Comparison of ENCODE assay signal across 12 cellular contexts in the genomic region with DNA sequence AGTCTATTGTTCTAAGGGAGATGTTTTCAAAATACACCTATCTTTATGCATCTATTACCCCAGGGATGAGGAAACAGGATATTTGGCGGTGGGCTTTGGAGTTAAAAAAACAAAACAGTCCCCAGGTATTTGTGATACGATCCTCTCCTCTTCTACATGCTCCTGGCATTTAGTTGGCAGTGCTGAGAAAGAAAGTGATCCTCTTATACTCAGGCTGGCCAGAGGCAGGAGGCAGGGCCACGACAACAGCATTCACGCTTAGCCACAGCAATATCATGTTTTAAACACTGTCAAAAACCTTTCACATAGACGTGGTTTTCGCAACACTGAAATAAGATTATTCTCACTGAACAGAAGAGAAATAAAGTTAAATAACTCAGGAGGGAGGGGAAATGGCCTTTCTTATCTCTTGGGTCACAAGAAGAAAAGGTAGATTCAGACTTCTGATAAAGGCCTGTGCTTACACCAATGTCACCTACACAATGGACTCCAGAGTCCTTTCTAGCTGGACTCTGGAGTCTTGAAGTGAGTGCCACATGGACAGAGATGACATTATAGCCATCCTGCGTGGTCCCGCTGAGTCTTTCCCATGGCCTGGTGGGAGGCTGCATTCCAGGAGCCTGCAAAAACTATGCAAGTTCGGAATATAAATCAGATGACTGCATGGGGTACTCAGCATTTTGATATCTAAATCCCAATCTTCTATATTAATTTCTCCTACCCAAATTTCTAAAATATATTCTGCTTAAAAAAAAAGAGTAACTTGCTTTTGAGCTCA.
DNase-seq lines count a peak whose midpoint lies in the region; ATAC-seq and TF ChIP-seq lines count a peak whose summit lies in the region.
"Had no signal": no experiment of that assay in that cellular context is flagged by ENCODE, and none has a peak within 500 bp of the region (broad histone marks: within the 10 kb centered on the region; RNA-seq: fewer than 3 reads in every experiment).

No MANE protein-coding gene starts in this region.

- no peaks in the 10 kb centered on the region for H3K27me3 Mint-ChIP-seq in CD8-positive, alpha-beta memory T cell
- H3K27me3 Mint-ChIP-seq in naive thymus-derived CD8-positive, alpha-beta T cell, result no peaks in the 10 kb centered on the region

- H3K27me3 ChIP-seq in CD8-positive, alpha-beta memory T cell (ENCODE audit: insufficient read depth, low read length, poor library complexity, severe bottlenecking), result no peaks in the 10 kb centered on the region
- H3K27me3 ChIP-seq in ovary, result no peaks in the 10 kb centered on the region
- H3K27me3 ChIP-seq: adrenal gland had no signal

- no peak for TF ChIP-seq CTCF in ovary (IDR thresholded peaks at IDR 0.05)

- no peak for ATAC-seq in naive thymus-derived CD8-positive, alpha-beta T cell
- no peak for ATAC-seq in GM18861 (IDR thresholded peaks at IDR 0.05; ENCODE audit: unreplicated experiment)
- ATAC-seq: sciatic nerve had no signal

- no peak for DNase-seq in CD8-positive, alpha-beta memory T cell
- DNase-seq in HEK293T (ENCODE audit: extremely low spot score) (no peak), astrocyte of the hippocampus (ENCODE audit: low read depth, low spot score) (peak; percentile 76), T-helper 9 cell (no peak), ovary (no peak)
- DNase-seq in naive thymus-derived CD8-positive, alpha-beta T cell, result no peak
- DNase-seq: adrenal gland, DMS53, MV-4-11 had no signal

- no peaks in the 10 kb centered on the region for H3K9me3 Mint-ChIP-seq in CD8-positive, alpha-beta memory T cell
- peaks cover 0 to under 1% (median 0%) of the 10 kb centered on the region in 9 donors for H3K9me3 Mint-ChIP-seq in naive thymus-derived CD8-positive, alpha-beta T cell

- H3K36me3 ChIP-seq in CD8-positive, alpha-beta memory T cell (ENCODE audit: insufficient read depth, low read length), result no peaks in the 10 kb centered on the region
- no peaks in the 10 kb centered on the region for H3K36me3 ChIP-seq in ovary
- H3K36me3 ChIP-seq: adrenal gland had no signal

- peaks cover 94 to 98% (median 98%) of the 10 kb centered on the region in 3 donors for H3K4me1 Mint-ChIP-seq in CD8-positive, alpha-beta memory T cell
- H3K4me1 Mint-ChIP-seq in naive thymus-derived CD8-positive, alpha-beta T cell, result peaks cover 46 to 96% (median 92%) of the 10 kb centered on the region in 4 donors

- no peaks in the 10 kb centered on the region for H3K9me3 ChIP-seq in CD8-positive, alpha-beta memory T cell (ENCODE audit: low read length)
- H3K9me3 ChIP-seq in ovary, result no peaks in the 10 kb centered on the region
- H3K9me3 ChIP-seq: adrenal gland had no signal

- no peak for TF ChIP-seq EP300 in ovary (IDR thresholded peaks at IDR 0.05)

- POLR2A ChIA-PET in CD8-positive, alpha-beta memory T cell (lab: Charles Lee), result interaction anchor here (0.9 to 1.4 kb wide), 6 partner anchors 10 to 396 kb away, joined by 3 to 7 read pairs (median 5); no protein-coding TSS in a partner anchor
- POLR2A ChIA-PET in HEK293T (lab: Yijun Ruan, JAX), result no interaction called here
- POLR2A ChIA-PET in naive thymus-derived CD8-positive, alpha-beta T cell (lab: Charles Lee), result interaction anchor here (1.1 to 5.7 kb wide), 3 partner anchors 9 to 30 kb away, joined by 3 to 38 read pairs (median 13); no protein-coding TSS in a partner anchor

- H3K4me1 ChIP-seq in CD8-positive, alpha-beta memory T cell (ENCODE audit: insufficient read depth, low read length), result peaks cover 99% of the 10 kb centered on the region
- peaks cover 4% of the 10 kb centered on the region for H3K4me1 ChIP-seq in ovary (ENCODE audit: insufficient read depth)

- TF ChIP-seq POLR2A in ovary (IDR thresholded peaks at IDR 0.05), result no peak

- intact Hi-C loops in ovary (cut with DNase I), result no loop called here

- WGBS in ovary, 3 donors, result 77 to 84% (median 78%) methylated on average over 9 of the region's 9 CpGs

- H3K4me3 Mint-ChIP-seq in CD8-positive, alpha-beta memory T cell, result peak overlapping the region; percentile 33 to 86 (median 69)
- H3K4me3 Mint-ChIP-seq in naive thymus-derived CD8-positive, alpha-beta T cell, result peak overlapping the region in 9 of 10 donors; percentile 36 to 60 (median 43)

- H3K27ac ChIP-seq in CD8-positive, alpha-beta memory T cell (ENCODE audit: low read depth, low read length), result peak overlapping the region; percentile 19
- no peak overlapping the region for H3K27ac ChIP-seq in ovary
- H3K27ac ChIP-seq: VCaP had no signal

- peaks cover 0 to 13% (median 3%) of the 10 kb centered on the region in 3 donors for H3K36me3 Mint-ChIP-seq in CD8-positive, alpha-beta memory T cell
- peaks cover 0 to 2% (median 0%) of the 10 kb centered on the region in 3 donors for H3K36me3 Mint-ChIP-seq in naive thymus-derived CD8-positive, alpha-beta T cell

- peak overlapping the region; percentile 10 for H3K4me3 ChIP-seq in CD8-positive, alpha-beta memory T cell (ENCODE audit: low read length)
- H3K4me3 ChIP-seq in ovary, result no peak overlapping the region
- H3K4me3 ChIP-seq: adrenal gland had no signal

- CTCF ChIA-PET in CD8-positive, alpha-beta memory T cell (lab: Charles Lee), result interaction anchor here (0.9 to 2.2 kb wide), 5 partner anchors 9 to 69 kb away, joined by 3 to 11 read pairs (median 4); no protein-coding TSS in a partner anchor
- CTCF ChIA-PET in HEK293T (lab: Yijun Ruan, JAX), result interaction anchor here (1.1 to 1.8 kb wide), 2 partner anchors 8 to 9 kb away, joined by 3 to 7 read pairs; no protein-coding TSS in a partner anchor

- peak overlapping the region; percentile 86 to 99 (median 94) for H3K27ac Mint-ChIP-seq in CD8-positive, alpha-beta memory T cell
- peak overlapping the region; percentile 78 to 96 (median 89) for H3K27ac Mint-ChIP-seq in naive thymus-derived CD8-positive, alpha-beta T cell

TF ChIP-seq in HEK293T, 16 proteins besides CTCF, POLR2A, EP300 and RAD21:
- TF ChIP-seq, protein P1, sequence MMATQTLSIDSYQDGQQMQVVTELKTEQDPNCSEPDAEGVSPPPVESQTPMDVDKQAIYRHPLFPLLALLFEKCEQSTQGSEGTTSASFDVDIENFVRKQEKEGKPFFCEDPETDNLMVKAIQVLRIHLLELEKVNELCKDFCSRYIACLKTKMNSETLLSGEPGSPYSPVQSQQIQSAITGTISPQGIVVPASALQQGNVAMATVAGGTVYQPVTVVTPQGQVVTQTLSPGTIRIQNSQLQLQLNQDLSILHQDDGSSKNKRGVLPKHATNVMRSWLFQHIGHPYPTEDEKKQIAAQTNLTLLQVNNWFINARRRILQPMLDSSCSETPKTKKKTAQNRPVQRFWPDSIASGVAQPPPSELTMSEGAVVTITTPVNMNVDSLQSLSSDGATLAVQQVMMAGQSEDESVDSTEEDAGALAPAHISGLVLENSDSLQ (IDR thresholded peaks at IDR 0.05), result 0 out of 2 replicates have a peak, but pooled peaks have one; percentile 30
- no peak for TF ChIP-seq L3MBTL2 (conservative IDR thresholded peaks at IDR 0.05)
